8 cellular contexts compared by ENCODE assay signal in genomic region chr3:198167339-198168039, GRCh38.
DNase-seq lines count a peak whose midpoint lies in the region; ATAC-seq and TF ChIP-seq lines count a peak whose summit lies in the region.
"Not testable (repeated sequence)": the region's sequence is repeated elsewhere in the genome, so short reads cannot be mapped to it uniquely, and the experiment has no call there.

No MANE protein-coding gene starts in this region.

- H3K27me3 Mint-ChIP-seq in activated naive CD8-positive, alpha-beta T cell treated with anti-CD3 and anti-CD28 coated beads, Interleukin-2, amount 10 ng/mL, durations not matched to agents 7 days and 5 days; stimulated activated naive CD8-positive, alpha-beta T cell treated with anti-CD3 and anti-CD28 coated beads, Interleukin-15, amount 100 ng/mL, for 72 hours: not testable (repeated sequence)

- not testable (repeated sequence) for H3K4me1 ChIP-seq in DOHH2 (ENCODE audit: control insufficient read depth, low read length); Loucy (ENCODE audit: insufficient read depth, low read length, poor library complexity, severe bottlenecking); lung (ENCODE audit: control insufficient read depth in 2 of 2, insufficient read depth in 2 of 2, low read length in 2 of 2); skeletal muscle satellite cell (ENCODE audit: control insufficient read depth, insufficient read depth, low read length)

- not testable (repeated sequence) for H3K9me3 Mint-ChIP-seq in activated naive CD8-positive, alpha-beta T cell treated with anti-CD3 and anti-CD28 coated beads, Interleukin-2, amount 10 ng/mL, durations not matched to agents 7 days and 5 days; stimulated activated naive CD8-positive, alpha-beta T cell treated with anti-CD3 and anti-CD28 coated beads, Interleukin-15, amount 100 ng/mL, for 72 hours

- not testable (repeated sequence) for H3K4me3 Mint-ChIP-seq in activated naive CD8-positive, alpha-beta T cell treated with anti-CD3 and anti-CD28 coated beads, Interleukin-2, amount 10 ng/mL, durations not matched to agents 7 days and 5 days; stimulated activated naive CD8-positive, alpha-beta T cell treated with anti-CD3 and anti-CD28 coated beads, Interleukin-15, amount 100 ng/mL, for 72 hours

- H3K27me3 ChIP-seq in DOHH2 (ENCODE audit: control insufficient read depth, low read length); Loucy (ENCODE audit: insufficient read depth, low read length, poor library complexity, severe bottlenecking); lung (ENCODE audit: control insufficient read depth, insufficient read depth): not testable (repeated sequence)
- peaks cover 13% of the 10 kb centered on the region for H3K27me3 ChIP-seq in skeletal muscle satellite cell (ENCODE audit: control insufficient read depth, insufficient read depth, low read length)

- ATAC-seq in activated naive CD8-positive, alpha-beta T cell treated with anti-CD3 and anti-CD28 coated beads, Interleukin-2, amount 10 ng/mL, durations not matched to agents 7 days and 5 days (ENCODE audit: low read depth); lung (ENCODE audit: insufficient read depth, low FRiP score); stimulated activated naive CD8-positive, alpha-beta T cell treated with anti-CD3 and anti-CD28 coated beads, Interleukin-15, amount 100 ng/mL, for 72 hours: not testable (repeated sequence)

- 4 to 9% methylated on average over 6 to 14 of the region's 17 CpGs for WGBS in lung, 2 donors

- H3K9me2 ChIP-seq in DOHH2 (replicated peaks; ENCODE audit: control insufficient read depth, low read length); Loucy (replicated peaks; ENCODE audit: low read depth, low read length): not testable (repeated sequence)

- H4K20me1 ChIP-seq in DOHH2 (ENCODE audit: control insufficient read depth, insufficient read depth, low read depth, low read length); Loucy (ENCODE audit: insufficient read depth, low read length, poor library complexity, severe bottlenecking): not testable (repeated sequence)

- DNase-seq in activated CD4-positive, alpha-beta T cell treated with anti-CD3 and anti-CD28 coated beads for 4 hours, result peak; percentile 52 to 67
- DNase-seq in activated naive CD8-positive, alpha-beta T cell treated with anti-CD3 and anti-CD28 coated beads, Interleukin-2, amount 10 ng/mL, durations not matched to agents 7 days and 5 days, result peak; percentile 83
- DNase-seq in fibroblast of mammary gland (ENCODE audit: low read depth) (peak; percentile 44), lung (ENCODE audit: low spot score) (peak; percentile 68)
- DNase-seq in stimulated activated naive CD8-positive, alpha-beta T cell treated with anti-CD3 and anti-CD28 coated beads, Interleukin-15, amount 100 ng/mL, for 72 hours, result peak; percentile 57 to 70

- not testable (repeated sequence) for H3K4me1 Mint-ChIP-seq in activated naive CD8-positive, alpha-beta T cell treated with anti-CD3 and anti-CD28 coated beads, Interleukin-2, amount 10 ng/mL, durations not matched to agents 7 days and 5 days; stimulated activated naive CD8-positive, alpha-beta T cell treated with anti-CD3 and anti-CD28 coated beads, Interleukin-15, amount 100 ng/mL, for 72 hours

- H3K4me3 ChIP-seq in DOHH2 (ENCODE audit: low read length); Loucy (ENCODE audit: low read length, poor library complexity, severe bottlenecking); fibroblast of mammary gland (ENCODE audit: control insufficient read depth, low read depth, low read length); lung; skeletal muscle satellite cell (ENCODE audit: low read length): not testable (repeated sequence)

- not testable (repeated sequence) for H3K36me3 Mint-ChIP-seq in activated naive CD8-positive, alpha-beta T cell treated with anti-CD3 and anti-CD28 coated beads, Interleukin-2, amount 10 ng/mL, durations not matched to agents 7 days and 5 days

- H3K27ac Mint-ChIP-seq in activated naive CD8-positive, alpha-beta T cell treated with anti-CD3 and anti-CD28 coated beads, Interleukin-2, amount 10 ng/mL, durations not matched to agents 7 days and 5 days; stimulated activated naive CD8-positive, alpha-beta T cell treated with anti-CD3 and anti-CD28 coated beads, Interleukin-15, amount 100 ng/mL, for 72 hours: not testable (repeated sequence)

- H3K4me2 ChIP-seq in DOHH2 (ENCODE audit: low read length) (peak overlapping the region; percentile 27; the same call in 1 of the 2 replicates), skeletal muscle satellite cell (ENCODE audit: low read length) (peak overlapping the region; percentile 31)
- H3K4me2 ChIP-seq in Loucy (ENCODE audit: low read depth, low read length, poor library complexity, severe bottlenecking), result not testable (repeated sequence)

- not testable (repeated sequence) for H2AFZ ChIP-seq in Loucy (ENCODE audit: low read length)

- H3K9ac ChIP-seq in Loucy (ENCODE audit: low read depth, low read length, poor library complexity, severe bottlenecking); skeletal muscle satellite cell (ENCODE audit: low read depth, low read length): not testable (repeated sequence)

- H3K36me3 ChIP-seq in DOHH2 (ENCODE audit: control insufficient read depth, low read length); Loucy (ENCODE audit: insufficient read depth, low read length); lung (ENCODE audit: control insufficient read depth in 2 of 2, insufficient read depth in 2 of 2, low read length in 2 of 2); skeletal muscle satellite cell (ENCODE audit: insufficient read depth, low read length): not testable (repeated sequence)

- TF ChIP-seq CTCF in DOHH2 (IDR thresholded peaks at IDR 0.05; ENCODE audit: low read depth, low read length, poor library complexity, severe bottlenecking) (peak; percentile 59), Loucy (conservative IDR thresholded peaks at IDR 0.05; ENCODE audit: low read length) (peak; percentile 60), fibroblast of mammary gland (conservative IDR thresholded peaks at IDR 0.05; ENCODE audit: control insufficient read depth, insufficient read depth, low read depth, low read length) (peak; percentile 14)
- not testable (repeated sequence) for TF ChIP-seq CTCF in lung (IDR thresholded peaks at IDR 0.05; ENCODE audit: control extremely low read depth, extremely low read depth)

- not testable (repeated sequence) for H3K9me3 ChIP-seq in DOHH2 (ENCODE audit: control insufficient read depth, insufficient read depth, low read length); Loucy (ENCODE audit: insufficient read depth, low read depth, low read length); lung (ENCODE audit: control insufficient read depth in 2 of 2, insufficient read depth in 1 of 2, low read length in 1 of 2); skeletal muscle satellite cell (replicated peaks; ENCODE audit: low read length)

- POLR2A ChIA-PET in activated naive CD8-positive, alpha-beta T cell treated with anti-CD3 and anti-CD28 coated beads, Interleukin-2, amount 10 ng/mL, durations not matched to agents 7 days and 5 days (lab: Charles Lee), result not testable (repeated sequence)

- H3F3A ChIP-seq in DOHH2 (ENCODE audit: control insufficient read depth, insufficient read depth); Loucy (ENCODE audit: low read depth): not testable (repeated sequence)

- H3K79me2 ChIP-seq in DOHH2 (ENCODE audit: control insufficient read depth, low read length); Loucy (ENCODE audit: insufficient read depth, low read length): not testable (repeated sequence)

- not testable (repeated sequence) for H3K27ac ChIP-seq in DOHH2 (ENCODE audit: low read depth, low read length); lung (ENCODE audit: low read depth in 1 of 2, low read length in 1 of 2)
